ENCODE assay signal across 8 cellular contexts in the genomic region with DNA sequence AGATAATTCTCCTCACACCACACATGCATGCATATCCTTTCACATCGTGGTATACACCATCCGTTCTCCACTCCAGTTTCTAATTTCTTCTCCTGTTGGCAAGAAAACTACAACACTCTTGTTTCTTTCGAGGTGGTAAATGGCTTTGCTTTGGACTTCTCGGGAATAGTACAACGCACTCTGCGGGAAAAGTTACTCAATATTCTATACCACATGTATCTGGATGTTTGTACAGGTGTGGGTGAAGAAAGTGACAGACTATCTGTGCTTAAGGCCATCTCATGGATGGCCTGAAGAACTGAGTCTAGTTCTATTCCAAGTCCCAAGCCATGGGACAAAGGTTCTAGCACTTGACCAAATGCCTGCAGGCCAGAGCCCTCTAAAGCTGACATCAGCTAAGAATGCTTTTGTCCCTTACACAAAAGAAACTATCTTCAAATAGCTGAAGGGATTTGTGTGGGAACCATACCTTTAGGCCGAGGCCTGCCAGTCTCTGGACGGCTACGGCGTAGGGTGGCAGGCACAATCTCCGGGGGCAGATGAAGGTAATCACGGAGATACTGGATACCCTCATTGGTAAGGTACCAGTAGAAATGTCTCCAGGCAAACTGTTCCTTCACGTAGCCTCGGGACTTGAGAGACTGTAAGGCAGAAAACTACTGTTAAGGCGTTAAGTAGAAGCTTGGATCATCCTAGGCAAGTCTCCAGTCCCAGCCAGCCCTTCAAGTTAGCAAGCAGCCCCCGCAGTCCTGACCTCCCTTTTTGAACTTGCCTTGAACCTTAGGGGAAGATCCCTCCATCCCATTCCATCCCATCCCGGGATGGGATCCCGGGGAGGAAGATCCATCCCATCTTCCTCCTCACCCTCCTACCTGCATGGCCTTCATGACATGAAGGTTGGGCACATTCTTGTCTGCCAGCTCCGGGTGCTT. TPM values are rescaled to one million over a fixed set of nuclear protein-coding genes. Genes with fewer than 3 reads are reported as not detected.
DNase-seq lines count a peak whose midpoint lies in the region; ATAC-seq lines count a peak whose summit lies in the region.

No MANE protein-coding gene starts in this region.

- H3K9ac ChIP-seq in stomach smooth muscle (ENCODE audit: low read length in 2 of 2): peak overlapping the region; percentile 85 to 99

- peak overlapping the region; percentile 71 to 91 for H3K4me3 ChIP-seq in stomach smooth muscle (ENCODE audit: low read length in 2 of 2)

- CTCF ChIA-PET in activated CD4-positive, alpha-beta T cell treated with anti-CD3 and anti-CD28 coated beads for 36 hours (lab: Charles Lee): interaction anchor here (0.8 to 1.7 kb wide), 2 partner anchors 10 to 185 kb away, joined by 4 to 9 read pairs; no protein-coding TSS in a partner anchor

- H3K36me3 Mint-ChIP-seq in activated CD4-positive, alpha-beta T cell treated with anti-CD3 and anti-CD28 coated beads for 36 hours (ENCODE audit: low read depth): peaks cover 55% of the 10 kb centered on the region
- H3K36me3 Mint-ChIP-seq in activated naive CD8-positive, alpha-beta T cell: peaks cover 14% of the 10 kb centered on the region
- peaks cover 20 to 30% (median 21%) of the 10 kb centered on the region in 3 donors for H3K36me3 Mint-ChIP-seq in immature natural killer cell

- intact Hi-C loops in activated CD4-positive, alpha-beta T cell treated with anti-CD3 and anti-CD28 coated beads for 36 hours (cut with DNase I, micrococcal nuclease): loop anchor here (2.0 to 5.0 kb wide), 3 partner anchors 32 to 242 kb away; a partner anchor contains a TSS
- intact Hi-C loops in left colon (cut with DNase I, micrococcal nuclease): no loop called here

- H3K27me3 ChIP-seq in stomach smooth muscle (ENCODE audit: control insufficient read depth in 1 of 2, insufficient read depth in 2 of 2, low read length in 2 of 2): no peaks in the 10 kb centered on the region

- H3K9me3 Mint-ChIP-seq in activated CD4-positive, alpha-beta T cell treated with anti-CD3 and anti-CD28 coated beads for 36 hours (ENCODE audit: low read depth): no peaks in the 10 kb centered on the region
- no peaks in the 10 kb centered on the region for H3K9me3 Mint-ChIP-seq in activated naive CD8-positive, alpha-beta T cell (ENCODE audit: low read depth)
- H3K9me3 Mint-ChIP-seq in immature natural killer cell: no peaks in the 10 kb centered on the region

- H3K27ac ChIP-seq in stomach smooth muscle (ENCODE audit: low read length): peak overlapping the region; percentile 80

- peaks cover 38% of the 10 kb centered on the region for H3K4me1 Mint-ChIP-seq in activated CD4-positive, alpha-beta T cell treated with anti-CD3 and anti-CD28 coated beads for 36 hours
- peaks cover 33% of the 10 kb centered on the region for H3K4me1 Mint-ChIP-seq in activated naive CD8-positive, alpha-beta T cell (ENCODE audit: low read depth)
- peaks cover 30 to 43% of the 10 kb centered on the region in 2 donors for H3K4me1 Mint-ChIP-seq in immature natural killer cell

- no peaks in the 10 kb centered on the region for H3K27me3 Mint-ChIP-seq in activated CD4-positive, alpha-beta T cell treated with anti-CD3 and anti-CD28 coated beads for 36 hours
- H3K27me3 Mint-ChIP-seq in activated naive CD8-positive, alpha-beta T cell: no peaks in the 10 kb centered on the region
- H3K27me3 Mint-ChIP-seq in immature natural killer cell (ENCODE audit: low read depth in 3 of 3): peaks cover 6 to 10% (median 8%) of the 10 kb centered on the region in 3 donors

- ATAC-seq in activated CD4-positive, alpha-beta T cell treated with anti-CD3 and anti-CD28 coated beads for 36 hours: no peak
- ATAC-seq in left colon: no peak

- POLR2A ChIA-PET in activated CD4-positive, alpha-beta T cell treated with anti-CD3 and anti-CD28 coated beads for 36 hours (lab: Charles Lee): interaction anchor here (0.6 to 2.3 kb wide), 4 partner anchors 9 to 588 kb away, joined by 3 to 18 read pairs (median 4); no protein-coding TSS in a partner anchor

- peaks cover 32 to 37% of the 10 kb centered on the region in 2 donors for H3K36me3 ChIP-seq in stomach smooth muscle (ENCODE audit: control insufficient read depth in 2 of 2, insufficient read depth in 2 of 2, low read length in 2 of 2)

- no peaks in the 10 kb centered on the region for H3K9me3 ChIP-seq in stomach smooth muscle (ENCODE audit: control insufficient read depth in 2 of 2, low read length in 2 of 2)

- H3K27ac Mint-ChIP-seq in activated CD4-positive, alpha-beta T cell treated with anti-CD3 and anti-CD28 coated beads for 36 hours: peak overlapping the region; percentile 99
- H3K27ac Mint-ChIP-seq in activated naive CD8-positive, alpha-beta T cell: peak overlapping the region; percentile 100
- H3K27ac Mint-ChIP-seq in immature natural killer cell: peak overlapping the region; percentile 93 to 98 (median 94)

- peaks cover 9% of the 10 kb centered on the region for H3K4me1 ChIP-seq in stomach smooth muscle (ENCODE audit: control insufficient read depth, insufficient read depth, low read length)

- H3K4me3 Mint-ChIP-seq in activated CD4-positive, alpha-beta T cell treated with anti-CD3 and anti-CD28 coated beads for 36 hours: peak overlapping the region; percentile 97
- peak overlapping the region; percentile 98 for H3K4me3 Mint-ChIP-seq in activated naive CD8-positive, alpha-beta T cell
- H3K4me3 Mint-ChIP-seq in immature natural killer cell: peak overlapping the region; percentile 93 to 99 (median 96)

- no peak for DNase-seq in activated CD4-positive, alpha-beta T cell treated with anti-CD3 and anti-CD28 coated beads for 36 hours
- DNase-seq in activated CD4-positive, alpha-beta T cell treated with anti-CD3 and anti-CD28 coated beads for 48 hours: no peak
- no peak for DNase-seq in immature natural killer cell
- DNase-seq in HuH-7.5 (ENCODE audit: low spot score): no peak
- no peak for DNase-seq in stimulated activated CD4-positive, alpha-beta T cell treated with anti-CD3 and anti-CD28 coated beads, Interleukin-4, amount 100 ng/mL, for 1 hour
- no peak for DNase-seq in left colon

RNA-seq across cellular contexts. Expression of a gene that starts 1.4 kb away (rescaled TPM):
- 1,000 to 10,000 TPM; 2,447 to 2,541 TPM for total RNA-seq in activated CD4-positive, alpha-beta T cell treated with anti-CD3 and anti-CD28 coated beads for 36 hours
- polyA plus RNA-seq in immature natural killer cell: 1,000 to 10,000 TPM in 1 of 3 donors, 100 to 1,000 TPM in 2; 683 to 2,037 (median 891) TPM
- total RNA-seq in left colon: 100 to 1,000 TPM; 904 to 935 TPM

RNA-seq across cellular contexts. Expression of a gene that starts 32.0 kb away (rescaled TPM):
- 10 to 100 TPM; 13.3 to 13.6 TPM for total RNA-seq in activated CD4-positive, alpha-beta T cell treated with anti-CD3 and anti-CD28 coated beads for 36 hours
- polyA plus RNA-seq in immature natural killer cell: 10 to 100 TPM in 1 of 3 donors, 1 to 10 TPM in 2; 5.0 to 10.3 (median 8.3) TPM
- total RNA-seq in left colon: 10 to 100 TPM; 19.5 to 21.9 TPM

RNA-seq across cellular contexts. Expression of a gene that starts 41.4 kb away (rescaled TPM):
- total RNA-seq in activated CD4-positive, alpha-beta T cell treated with anti-CD3 and anti-CD28 coated beads for 36 hours: under 1 TPM; 0.07 to 0.14 TPM
- polyA plus RNA-seq in immature natural killer cell: 10 to 100 TPM in 1 of 3 donors, 1 to 10 TPM in 2; 2.9 to 10.3 (median 3.3) TPM
- total RNA-seq in left colon: under 1 TPM in 1 of 2 donors, not detected in 1; 0.34 TPM

Comparison
In these comparisons a context has a peak if more than half of its experiments do, and no peak if none do; other contexts are left out.
1. intact Hi-C loops: an anchor here in activated CD4-positive, alpha-beta T cell treated with anti-CD3 and anti-CD28 coated beads for 36 hours (2.0 to 5.0 kb wide); none called in left colon.